In genomic region chr10:95458014-95458413, GRCh38 we compare ENCODE assay signal across 1 cellular context.
TF ChIP-seq lines count a peak whose summit lies in the region.

No MANE protein-coding gene starts in this region.

TF ChIP-seq in HepG2, 621 proteins besides CTCF, POLR2A, EP300 and RAD21 (continues in another document):
- TF ChIP-seq CREM (IDR thresholded peaks at IDR 0.05) (peak; percentile 49), CREM (CRISPR knock-in tag; IDR thresholded peaks at IDR 0.05) (no peak), GATAD2A (CRISPR knock-in tag; IDR thresholded peaks at IDR 0.05) (peak; percentile 69), ARID5B (CRISPR knock-in tag; IDR thresholded peaks at IDR 0.05) (peak; percentile 71), ETV5 (CRISPR knock-in tag; IDR thresholded peaks at IDR 0.05; ENCODE audit: borderline replicate concordance) (peak; percentile 89; the same call in 1 of the 2 replicates), ZNF282 (IDR thresholded peaks at IDR 0.05; ENCODE audit: partially characterized antibody) (no peak), ZFP1 (CRISPR knock-in tag; IDR thresholded peaks at IDR 0.05) (0 out of 2 replicates have a peak, but pooled peaks have one; percentile 44), RCOR2 (CRISPR knock-in tag; IDR thresholded peaks at IDR 0.05) (peak; percentile 41; the same call in 1 of the 2 replicates), NR2F1 (CRISPR knock-in tag; IDR thresholded peaks at IDR 0.05) (no peak), HNF4A (CRISPR knock-in tag; IDR thresholded peaks at IDR 0.05) (peak; percentile 78), STAG1 (CRISPR knock-in tag; IDR thresholded peaks at IDR 0.05) (peak; percentile 9; the same call in 1 of the 2 replicates), HDAC2 (CRISPR knock-in tag; IDR thresholded peaks at IDR 0.05) (peak; percentile 64; the same call in 1 of the 2 replicates), NR2F2 (IDR thresholded peaks at IDR 0.05; ENCODE audit: borderline replicate concordance, low read depth) (peak; percentile 25; the same call in 1 of the 2 replicates), HNF4G (IDR thresholded peaks at IDR 0.05; ENCODE audit: borderline replicate concordance, low read depth, low read length) (peak; percentile 59), HNF4G (CRISPR knock-in tag; IDR thresholded peaks at IDR 0.05; ENCODE audit: borderline replicate concordance, low read depth) (no peak), HOMEZ (CRISPR knock-in tag; IDR thresholded peaks at IDR 0.05; ENCODE audit: low read depth) (peak; percentile 42; the same call in 1 of the 2 replicates), ZBTB3 (CRISPR knock-in tag; IDR thresholded peaks at IDR 0.05; ENCODE audit: borderline replicate concordance, low read depth) (0 out of 2 replicates have a peak, but pooled peaks have one; percentile 54), ZNF556 (CRISPR knock-in tag; IDR thresholded peaks at IDR 0.05; ENCODE audit: borderline replicate concordance) (peak; percentile 57; the same call in 1 of the 2 replicates), MED1 (CRISPR knock-in tag; IDR thresholded peaks at IDR 0.05) (peak; percentile 85), BCL6 (CRISPR knock-in tag; IDR thresholded peaks at IDR 0.05) (peak; percentile 59; the same call in 1 of the 2 replicates), PAXIP1 (CRISPR knock-in tag; conservative IDR thresholded peaks at IDR 0.05) (peak; percentile 88), ZNF326 (CRISPR knock-in tag; IDR thresholded peaks at IDR 0.05; ENCODE audit: borderline replicate concordance) (no peak), ZNF333 (CRISPR knock-in tag; IDR thresholded peaks at IDR 0.05; ENCODE audit: borderline replicate concordance) (no peak), ARNTL (CRISPR knock-in tag; IDR thresholded peaks at IDR 0.05) (0 out of 2 replicates have a peak, but pooled peaks have one; percentile 43), KDM6A (CRISPR knock-in tag; IDR thresholded peaks at IDR 0.05; ENCODE audit: low read depth) (peak; percentile 29; the same call in 1 of the 2 replicates), ONECUT2 (CRISPR knock-in tag; IDR thresholded peaks at IDR 0.05) (peak; percentile 93), ZNF160 (CRISPR knock-in tag; IDR thresholded peaks at IDR 0.05) (no peak), ARID4A (CRISPR knock-in tag; IDR thresholded peaks at IDR 0.05; ENCODE audit: borderline replicate concordance) (peak; percentile 25; the same call in 1 of the 2 replicates), FOSL2 (CRISPR knock-in tag; IDR thresholded peaks at IDR 0.05) (peak; percentile 47), ZNF83 (CRISPR knock-in tag; IDR thresholded peaks at IDR 0.05; ENCODE audit: borderline replicate concordance) (no peak)
- TF ChIP-seq, protein P1, sequence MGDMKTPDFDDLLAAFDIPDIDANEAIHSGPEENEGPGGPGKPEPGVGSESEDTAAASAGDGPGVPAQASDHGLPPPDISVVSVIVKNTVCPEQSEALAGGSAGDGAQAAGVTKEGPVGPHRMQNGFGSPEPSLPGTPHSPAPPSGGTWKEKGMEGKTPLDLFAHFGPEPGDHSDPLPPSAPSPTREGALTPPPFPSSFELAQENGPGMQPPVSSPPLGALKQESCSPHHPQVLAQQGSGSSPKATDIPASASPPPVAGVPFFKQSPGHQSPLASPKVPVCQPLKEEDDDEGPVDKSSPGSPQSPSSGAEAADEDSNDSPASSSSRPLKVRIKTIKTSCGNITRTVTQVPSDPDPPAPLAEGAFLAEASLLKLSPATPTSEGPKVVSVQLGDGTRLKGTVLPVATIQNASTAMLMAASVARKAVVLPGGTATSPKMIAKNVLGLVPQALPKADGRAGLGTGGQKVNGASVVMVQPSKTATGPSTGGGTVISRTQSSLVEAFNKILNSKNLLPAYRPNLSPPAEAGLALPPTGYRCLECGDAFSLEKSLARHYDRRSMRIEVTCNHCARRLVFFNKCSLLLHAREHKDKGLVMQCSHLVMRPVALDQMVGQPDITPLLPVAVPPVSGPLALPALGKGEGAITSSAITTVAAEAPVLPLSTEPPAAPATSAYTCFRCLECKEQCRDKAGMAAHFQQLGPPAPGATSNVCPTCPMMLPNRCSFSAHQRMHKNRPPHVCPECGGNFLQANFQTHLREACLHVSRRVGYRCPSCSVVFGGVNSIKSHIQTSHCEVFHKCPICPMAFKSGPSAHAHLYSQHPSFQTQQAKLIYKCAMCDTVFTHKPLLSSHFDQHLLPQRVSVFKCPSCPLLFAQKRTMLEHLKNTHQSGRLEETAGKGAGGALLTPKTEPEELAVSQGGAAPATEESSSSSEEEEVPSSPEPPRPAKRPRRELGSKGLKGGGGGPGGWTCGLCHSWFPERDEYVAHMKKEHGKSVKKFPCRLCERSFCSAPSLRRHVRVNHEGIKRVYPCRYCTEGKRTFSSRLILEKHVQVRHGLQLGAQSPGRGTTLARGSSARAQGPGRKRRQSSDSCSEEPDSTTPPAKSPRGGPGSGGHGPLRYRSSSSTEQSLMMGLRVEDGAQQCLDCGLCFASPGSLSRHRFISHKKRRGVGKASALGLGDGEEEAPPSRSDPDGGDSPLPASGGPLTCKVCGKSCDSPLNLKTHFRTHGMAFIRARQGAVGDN (CRISPR knock-in tag; IDR thresholded peaks at IDR 0.05): no peak
- TF ChIP-seq, protein P2, sequence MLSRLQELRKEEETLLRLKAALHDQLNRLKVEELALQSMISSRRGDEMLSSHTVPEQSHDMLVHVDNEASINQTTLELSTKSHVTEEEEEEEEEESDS (CRISPR knock-in tag; IDR thresholded peaks at IDR 0.05; ENCODE audit: borderline replicate concordance): no peak
- TF ChIP-seq, protein P3, sequence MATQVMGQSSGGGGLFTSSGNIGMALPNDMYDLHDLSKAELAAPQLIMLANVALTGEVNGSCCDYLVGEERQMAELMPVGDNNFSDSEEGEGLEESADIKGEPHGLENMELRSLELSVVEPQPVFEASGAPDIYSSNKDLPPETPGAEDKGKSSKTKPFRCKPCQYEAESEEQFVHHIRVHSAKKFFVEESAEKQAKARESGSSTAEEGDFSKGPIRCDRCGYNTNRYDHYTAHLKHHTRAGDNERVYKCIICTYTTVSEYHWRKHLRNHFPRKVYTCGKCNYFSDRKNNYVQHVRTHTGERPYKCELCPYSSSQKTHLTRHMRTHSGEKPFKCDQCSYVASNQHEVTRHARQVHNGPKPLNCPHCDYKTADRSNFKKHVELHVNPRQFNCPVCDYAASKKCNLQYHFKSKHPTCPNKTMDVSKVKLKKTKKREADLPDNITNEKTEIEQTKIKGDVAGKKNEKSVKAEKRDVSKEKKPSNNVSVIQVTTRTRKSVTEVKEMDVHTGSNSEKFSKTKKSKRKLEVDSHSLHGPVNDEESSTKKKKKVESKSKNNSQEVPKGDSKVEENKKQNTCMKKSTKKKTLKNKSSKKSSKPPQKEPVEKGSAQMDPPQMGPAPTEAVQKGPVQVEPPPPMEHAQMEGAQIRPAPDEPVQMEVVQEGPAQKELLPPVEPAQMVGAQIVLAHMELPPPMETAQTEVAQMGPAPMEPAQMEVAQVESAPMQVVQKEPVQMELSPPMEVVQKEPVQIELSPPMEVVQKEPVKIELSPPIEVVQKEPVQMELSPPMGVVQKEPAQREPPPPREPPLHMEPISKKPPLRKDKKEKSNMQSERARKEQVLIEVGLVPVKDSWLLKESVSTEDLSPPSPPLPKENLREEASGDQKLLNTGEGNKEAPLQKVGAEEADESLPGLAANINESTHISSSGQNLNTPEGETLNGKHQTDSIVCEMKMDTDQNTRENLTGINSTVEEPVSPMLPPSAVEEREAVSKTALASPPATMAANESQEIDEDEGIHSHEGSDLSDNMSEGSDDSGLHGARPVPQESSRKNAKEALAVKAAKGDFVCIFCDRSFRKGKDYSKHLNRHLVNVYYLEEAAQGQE (IDR thresholded peaks at IDR 0.05; ENCODE audit: borderline replicate concordance in 1 of 2, low read depth in 1 of 2, low read length in 2 of 2): 0 out of 4 replicates have a peak, but pooled peaks of 1 of the 2 experiments have one; percentile 29
- TF ChIP-seq, protein P4, sequence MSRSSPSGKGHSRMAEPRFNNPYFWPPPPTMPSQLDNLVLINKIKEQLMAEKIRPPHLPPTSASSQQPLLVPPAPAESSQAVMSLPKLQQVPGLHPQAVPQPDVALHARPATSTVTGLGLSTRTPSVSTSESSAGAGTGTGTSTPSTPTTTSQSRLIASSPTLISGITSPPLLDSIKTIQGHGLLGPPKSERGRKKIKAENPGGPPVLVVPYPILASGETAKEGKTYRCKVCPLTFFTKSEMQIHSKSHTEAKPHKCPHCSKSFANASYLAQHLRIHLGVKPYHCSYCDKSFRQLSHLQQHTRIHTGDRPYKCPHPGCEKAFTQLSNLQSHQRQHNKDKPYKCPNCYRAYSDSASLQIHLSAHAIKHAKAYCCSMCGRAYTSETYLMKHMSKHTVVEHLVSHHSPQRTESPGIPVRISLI (CRISPR knock-in tag; IDR thresholded peaks at IDR 0.05; ENCODE audit: borderline replicate concordance): 0 out of 2 replicates have a peak, but pooled peaks have one; percentile 54
